In the genomic region with DNA sequence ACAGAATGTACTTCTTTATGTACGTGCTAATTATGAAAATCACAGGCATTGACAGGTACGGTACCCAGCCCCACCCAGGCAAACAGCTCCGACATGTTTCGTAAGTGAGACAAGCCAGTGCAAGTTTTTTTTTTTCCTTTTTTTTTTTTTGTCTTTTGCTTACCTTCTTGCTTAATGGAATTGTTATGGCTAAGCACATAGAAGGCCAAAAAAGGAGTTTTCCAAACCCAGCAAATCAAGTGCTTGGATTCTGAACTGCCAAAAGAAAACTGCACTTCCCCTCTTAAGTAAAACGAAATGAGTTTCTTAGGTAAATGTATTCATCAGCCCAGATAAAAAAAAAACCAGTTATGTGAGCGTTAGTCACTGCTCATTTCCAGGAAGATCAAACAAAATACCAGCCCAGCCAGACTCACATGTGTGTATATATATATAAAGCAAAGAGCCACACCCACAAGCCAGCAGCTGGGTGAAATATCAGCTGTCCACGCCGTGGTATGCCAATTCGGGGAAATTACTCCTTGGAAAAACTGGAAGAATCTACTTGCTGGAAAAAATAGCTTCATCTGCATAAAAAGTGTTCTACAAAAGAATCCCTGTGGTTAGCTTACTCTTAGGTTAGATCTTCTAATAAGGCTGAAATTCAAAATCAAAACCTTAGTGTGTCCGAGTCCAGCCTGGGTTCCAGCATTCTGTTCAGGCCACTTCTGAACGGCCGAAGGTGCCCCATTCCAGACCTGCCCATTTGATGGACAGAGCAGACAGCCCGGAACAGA, we compare ENCODE assay signal across 8 cellular contexts. TPM values are rescaled to one million over a fixed set of nuclear protein-coding genes. Genes with fewer than 3 reads are reported as not detected.
A peak's percentile ranks its signal among the peaks of the same experiment; 100 is the strongest.
DNase-seq lines count a peak whose midpoint lies in the region; ATAC-seq, FAIRE-seq and TF ChIP-seq lines count a peak whose summit lies in the region.

No MANE protein-coding gene starts in this region.

- in situ Hi-C loops in SK-MEL-5 (cut with HindIII; ENCODE audit: low pct_unique_long_range_greater_than_20kb, low sequenced_read_pairs): no loop called here
- in situ Hi-C loops in brain microvascular endothelial cell (cut with HindIII; ENCODE audit: low pct_ligation_motif_present, low sequenced_read_pairs): no loop called here

- peak; percentile 53 for ATAC-seq in left lung
- ATAC-seq in GM19351 (IDR thresholded peaks at IDR 0.05; ENCODE audit: unreplicated experiment): no peak
- ATAC-seq in HG02623 (IDR thresholded peaks at IDR 0.05; ENCODE audit: unreplicated experiment): no peak
- no peak for ATAC-seq in GM18861 (IDR thresholded peaks at IDR 0.05; ENCODE audit: unreplicated experiment)

- DNase-seq in GM12891 (ENCODE audit: insufficient read length, low spot score): no peak
- DNase-seq in SK-MEL-5 (ENCODE audit: low read depth, low spot score): peak; percentile 28
- peak; percentile 79 for DNase-seq in brain microvascular endothelial cell
- peak; percentile 42 to 64 for DNase-seq in left lung
- DNase-seq in testis: peak; percentile 28

- H3K4me3 ChIP-seq in brain microvascular endothelial cell (ENCODE audit: low read depth, low read length): no peak overlapping the region
- peak overlapping the region in 1 of 2 donors; percentile 66 for H3K4me3 ChIP-seq in left lung
- H3K4me3 ChIP-seq in testis: no peak overlapping the region

- TF ChIP-seq CTCF in brain microvascular endothelial cell (IDR thresholded peaks at IDR 0.05; ENCODE audit: low read depth, low read length, missing control alignments) (no peak), left lung (IDR thresholded peaks at IDR 0.05) (no peak), testis (IDR thresholded peaks at IDR 0.05) (no peak)

- 61 to 65% methylated on average over 13 of the region's 13 CpGs for WGBS in testis, 2 donors

- intact Hi-C loops in left lung (cut with DNase I) (no loop called here), testis (cut with DNase I; ENCODE audit: low total_unique reads) (no loop called here)

- 0 out of 2 replicates have a peak, but pooled peaks have one; percentile 27 for TF ChIP-seq POLR2A in GM12891 (IDR thresholded peaks at IDR 0.05; ENCODE audit: low read depth, low read length)
- TF ChIP-seq POLR2A in testis (IDR thresholded peaks at IDR 0.05): no peak

- no peak for FAIRE-seq in GM12891 (lab: Jason Lieb, UNC)

- H3K27ac ChIP-seq in brain microvascular endothelial cell (peak overlapping the region; percentile 56), left lung (peak overlapping the region; percentile 100), testis (peak overlapping the region; percentile 8 to 99)

- H3K4me1 ChIP-seq in left lung (peaks cover 62 to 76% of the 10 kb centered on the region in 2 donors), testis (peaks cover 42% of the 10 kb centered on the region)

- H3K27me3 ChIP-seq in brain microvascular endothelial cell (replicated peaks): no peaks in the 10 kb centered on the region
- no peaks in the 10 kb centered on the region for H3K27me3 ChIP-seq in left lung
- no peaks in the 10 kb centered on the region for H3K27me3 ChIP-seq in testis

- H3K9me3 ChIP-seq in left lung (no peaks in the 10 kb centered on the region), testis (no peaks in the 10 kb centered on the region)

- H3K36me3 ChIP-seq in brain microvascular endothelial cell (replicated peaks) (peaks cover 56% of the 10 kb centered on the region), left lung (peaks cover 10 to 78% of the 10 kb centered on the region in 2 donors), testis (ENCODE audit: low read depth, missing control alignments) (no peaks in the 10 kb centered on the region)

TF ChIP-seq in GM12891, 5 proteins besides CTCF, POLR2A, EP300 and RAD21:
- no peak for TF ChIP-seq PAX5 (IDR thresholded peaks at IDR 0.05; ENCODE audit: insufficient read depth, low read length, severe bottlenecking)
- TF ChIP-seq TAF1 (IDR thresholded peaks at IDR 0.05; ENCODE audit: low read depth, low read length): no peak
- no peak for TF ChIP-seq POU2F2 (IDR thresholded peaks at IDR 0.05; ENCODE audit: low read depth, low read length)
- peak; percentile 14; the same call in 1 of the 2 replicates for TF ChIP-seq SPI1 (IDR thresholded peaks at IDR 0.05; ENCODE audit: low read depth, low read length)
- peak; percentile 79 for TF ChIP-seq POLR2AphosphoS5 (IDR thresholded peaks at IDR 0.05; ENCODE audit: low read depth, low read length)

RNA-seq across cellular contexts. Expression of a gene that starts 8.0 kb away (rescaled TPM):
- polyA plus RNA-seq in GM12891 (2012; ENCODE audit: low read depth, missing spikeins): 67.9 TPM
- total RNA-seq in SK-MEL-5 (2014; rRNA removed; shearing (Covaris generic)): 15.0 and 18.5 TPM in 2 replicates
- polyA plus RNA-seq in SK-MEL-5 (2015; cell fraction: cytosol; rRNA removed): 34.5 and 48.0 TPM in 2 replicates
- polyA plus RNA-seq in SK-MEL-5 (2015; cell fraction: nucleus; rRNA removed): 218 and 235 TPM in 2 replicates
- total RNA-seq in left lung (100 to 1,000 TPM; 158 to 217 TPM), testis (10 to 100 TPM; 30.8 to 35.7 TPM)
- 41.5 TPM for polyA plus RNA-seq in testis (ENCODE audit: insufficient read depth, low read depth, low replicate concordance)
